5 cellular contexts compared by ENCODE assay signal in the genomic region with DNA sequence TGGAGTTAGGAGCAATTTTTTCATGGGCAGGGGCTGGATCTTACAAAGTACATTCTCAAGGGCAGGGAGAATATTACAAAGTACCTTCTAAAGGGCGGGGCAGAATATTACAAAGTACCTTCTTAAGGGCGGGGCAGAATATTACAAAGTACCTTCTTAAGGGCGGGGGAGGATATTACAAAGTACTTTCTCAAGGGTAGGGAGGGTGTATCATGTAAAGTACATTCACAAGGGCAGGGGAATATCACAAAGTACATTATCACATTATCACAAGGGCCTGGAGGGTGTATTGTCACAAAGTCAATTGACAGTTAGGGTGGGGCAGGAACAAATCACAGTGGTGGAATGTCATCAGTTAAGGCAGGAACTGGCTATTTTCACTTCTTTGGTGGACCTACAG. TPM values are rescaled to one million over a fixed set of nuclear protein-coding genes. Genes with fewer than 3 reads are reported as not detected.
"Had no signal": no experiment of that assay in that cellular context is flagged by ENCODE, and none has a peak within 500 bp of the region (broad histone marks: within the 10 kb centered on the region; RNA-seq: fewer than 3 reads in every experiment).

No MANE protein-coding gene starts in this region.

RNA-seq across cellular contexts. Expression of gene FSCB, which starts 56.9 kb away (rescaled TPM):
- total RNA-seq: H1, H9, HT-29 had no signal
- polyA plus RNA-seq: GM23338, H1, IgD-negative memory B cell had no signal
